Comparison of ENCODE assay signal across 8 cellular contexts in the genomic region with DNA sequence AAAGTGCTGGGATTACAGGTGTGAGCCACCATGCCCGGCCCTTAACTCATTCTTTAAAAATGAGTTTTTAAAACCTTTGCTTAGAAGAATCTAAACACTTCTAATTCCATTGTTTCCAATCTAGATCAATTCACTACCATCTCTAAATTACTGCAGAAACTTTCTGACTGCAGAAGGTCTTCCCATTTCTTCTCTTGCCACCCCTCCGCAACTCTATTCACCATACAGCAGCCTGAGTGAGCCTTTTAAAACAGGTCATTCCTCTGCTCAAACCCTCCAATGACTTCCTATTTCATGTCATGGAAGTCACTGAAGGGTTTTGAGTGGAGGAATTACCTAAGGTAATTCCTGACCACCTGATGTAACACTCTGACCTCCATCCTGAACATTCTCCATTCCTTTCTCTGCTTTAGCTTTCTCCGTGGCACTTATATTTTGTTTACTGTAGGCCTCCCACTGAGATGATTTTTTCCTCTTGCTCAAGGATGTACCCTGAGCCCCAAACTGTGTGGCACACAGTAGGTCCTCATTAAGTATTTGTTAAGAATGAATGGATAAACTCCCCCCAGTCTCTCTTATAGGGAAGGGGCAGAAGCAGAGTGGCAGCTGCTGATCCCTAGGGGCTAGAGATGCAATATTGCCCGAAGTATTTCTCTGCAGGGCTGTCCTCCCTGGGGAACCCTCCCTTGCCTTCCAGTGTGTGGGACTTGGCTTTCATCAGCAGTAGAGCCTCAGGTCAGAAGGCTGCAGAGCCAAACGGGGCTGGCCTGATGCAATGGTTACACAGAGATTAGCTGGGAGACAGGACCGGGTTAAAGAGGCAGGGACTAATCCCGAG. TPM values are rescaled to one million over a fixed set of nuclear protein-coding genes. Genes with fewer than 3 reads are reported as not detected.
DNase-seq lines count a peak whose midpoint lies in the region; ATAC-seq and TF ChIP-seq lines count a peak whose summit lies in the region.

No MANE protein-coding gene starts in this region.

- peak overlapping the region; percentile 88 for H3K27ac ChIP-seq in neural cell (ENCODE audit: low read length)

- peak overlapping the region; percentile 99 for H3K4me2 ChIP-seq in neural cell (ENCODE audit: low read length)

- no peaks in the 10 kb centered on the region for H4K20me1 ChIP-seq in neural cell (ENCODE audit: insufficient read depth)

- H3K9ac ChIP-seq in neural cell (ENCODE audit: low read length): peak overlapping the region; percentile 87

- no peaks in the 10 kb centered on the region for H3K9me2 ChIP-seq in neural cell (ENCODE audit: insufficient read depth, low read length)

- H3K27ac Mint-ChIP-seq in T-cell: peak overlapping the region; percentile 99 to 100

- ATAC-seq in T-cell (replicated peaks in 1 of 4): no peak
- peak; percentile 6 for ATAC-seq in esophagus mucosa
- no peak for ATAC-seq in GM18868 (IDR thresholded peaks at IDR 0.05; ENCODE audit: unreplicated experiment)
- no peak for ATAC-seq in HG02571 (IDR thresholded peaks at IDR 0.05; ENCODE audit: unreplicated experiment)

- H3K4me3 Mint-ChIP-seq in T-cell: peak overlapping the region; percentile 94 to 98 (median 94)

- peaks cover 48 to 56% (median 50%) of the 10 kb centered on the region in 3 donors for H3K4me1 Mint-ChIP-seq in T-cell

- no peaks in the 10 kb centered on the region for H3K36me3 ChIP-seq in neural cell (ENCODE audit: insufficient read depth, low read length)

- TF ChIP-seq EP300 in neural cell (conservative IDR thresholded peaks at IDR 0.05; ENCODE audit: poor library complexity, severe bottlenecking): no peak

- POLR2A ChIA-PET in T-cell (lab: Charles Lee): interaction anchor here (0.5 to 2.1 kb wide), 2 partner anchors 42 to 262 kb away, joined by 3 to 6 read pairs; no protein-coding TSS in a partner anchor

- TF ChIP-seq CTCF in neural cell (IDR thresholded peaks at IDR 0.05; ENCODE audit: poor library complexity, severe bottlenecking): no peak

- H3K4me3 ChIP-seq in neural cell (ENCODE audit: low read length): peak overlapping the region; percentile 86

- peaks cover 4% of the 10 kb centered on the region for H3F3A ChIP-seq in neural cell (ENCODE audit: insufficient read depth, low read length, poor library complexity, severe bottlenecking)

- CTCF ChIA-PET in T-cell (lab: Charles Lee): interaction anchor here in 1 of 2 donors (0.6 kb wide), 1 partner anchor 42 kb away, joined by 3 read pairs; no protein-coding TSS in a partner anchor

- H2AFZ ChIP-seq in neural cell (ENCODE audit: low read depth, low read length): no peak overlapping the region

- H3K9me3 Mint-ChIP-seq in T-cell: no peaks in the 10 kb centered on the region

- peaks cover 19% of the 10 kb centered on the region for H3K79me2 ChIP-seq in neural cell (replicated peaks; ENCODE audit: insufficient read depth, low read length)

- peak; percentile 73 for DNase-seq in activated CD8-positive, alpha-beta memory T cell treated with anti-CD3 and anti-CD28 coated beads for 24 hours
- DNase-seq in activated CD8-positive, alpha-beta memory T cell treated with anti-CD3 and anti-CD28 coated beads, Interleukin-2, amount 50 U/mL, for 4 hours: no peak
- DNase-seq in T-cell (peak in 1 of 34 experiments; percentile 23), activated gamma-delta T cell treated with Interleukin-2 at 50 U/mL for 16 hours (no peak)

- peaks cover 41% of the 10 kb centered on the region for H3K36me3 Mint-ChIP-seq in T-cell

- TF ChIP-seq RAD21 in neural cell (conservative IDR thresholded peaks at IDR 0.05): no peak

- H3K27me3 ChIP-seq in neural cell (ENCODE audit: insufficient read depth, low read depth, low read length): no peaks in the 10 kb centered on the region

- H3K9me3 ChIP-seq in neural cell (ENCODE audit: low read length): no peaks in the 10 kb centered on the region

- no peaks in the 10 kb centered on the region for H3K27me3 Mint-ChIP-seq in T-cell

TF ChIP-seq in neural cell, 6 proteins besides CTCF, POLR2A, EP300 and RAD21:
- TF ChIP-seq TAF1 (IDR thresholded peaks at IDR 0.05; ENCODE audit: low read depth): no peak
- no peak for TF ChIP-seq EZH2 (IDR thresholded peaks at IDR 0.05; ENCODE audit: borderline replicate concordance, insufficient read depth, low read length, poor library complexity, severe bottlenecking)
- TF ChIP-seq MXI1 (conservative IDR thresholded peaks at IDR 0.05; ENCODE audit: poor library complexity, severe bottlenecking): no peak
- TF ChIP-seq, protein P1, sequence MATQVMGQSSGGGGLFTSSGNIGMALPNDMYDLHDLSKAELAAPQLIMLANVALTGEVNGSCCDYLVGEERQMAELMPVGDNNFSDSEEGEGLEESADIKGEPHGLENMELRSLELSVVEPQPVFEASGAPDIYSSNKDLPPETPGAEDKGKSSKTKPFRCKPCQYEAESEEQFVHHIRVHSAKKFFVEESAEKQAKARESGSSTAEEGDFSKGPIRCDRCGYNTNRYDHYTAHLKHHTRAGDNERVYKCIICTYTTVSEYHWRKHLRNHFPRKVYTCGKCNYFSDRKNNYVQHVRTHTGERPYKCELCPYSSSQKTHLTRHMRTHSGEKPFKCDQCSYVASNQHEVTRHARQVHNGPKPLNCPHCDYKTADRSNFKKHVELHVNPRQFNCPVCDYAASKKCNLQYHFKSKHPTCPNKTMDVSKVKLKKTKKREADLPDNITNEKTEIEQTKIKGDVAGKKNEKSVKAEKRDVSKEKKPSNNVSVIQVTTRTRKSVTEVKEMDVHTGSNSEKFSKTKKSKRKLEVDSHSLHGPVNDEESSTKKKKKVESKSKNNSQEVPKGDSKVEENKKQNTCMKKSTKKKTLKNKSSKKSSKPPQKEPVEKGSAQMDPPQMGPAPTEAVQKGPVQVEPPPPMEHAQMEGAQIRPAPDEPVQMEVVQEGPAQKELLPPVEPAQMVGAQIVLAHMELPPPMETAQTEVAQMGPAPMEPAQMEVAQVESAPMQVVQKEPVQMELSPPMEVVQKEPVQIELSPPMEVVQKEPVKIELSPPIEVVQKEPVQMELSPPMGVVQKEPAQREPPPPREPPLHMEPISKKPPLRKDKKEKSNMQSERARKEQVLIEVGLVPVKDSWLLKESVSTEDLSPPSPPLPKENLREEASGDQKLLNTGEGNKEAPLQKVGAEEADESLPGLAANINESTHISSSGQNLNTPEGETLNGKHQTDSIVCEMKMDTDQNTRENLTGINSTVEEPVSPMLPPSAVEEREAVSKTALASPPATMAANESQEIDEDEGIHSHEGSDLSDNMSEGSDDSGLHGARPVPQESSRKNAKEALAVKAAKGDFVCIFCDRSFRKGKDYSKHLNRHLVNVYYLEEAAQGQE (IDR thresholded peaks at IDR 0.05; ENCODE audit: borderline replicate concordance): no peak
- TF ChIP-seq SMC3 (conservative IDR thresholded peaks at IDR 0.05; ENCODE audit: poor library complexity): no peak
- no peak for TF ChIP-seq POLR2AphosphoS5 (IDR thresholded peaks at IDR 0.05)

RNA-seq across cellular contexts. Expression of a gene that starts 1.2 kb away (rescaled TPM):
- total RNA-seq in T-cell (10 to 100 TPM; 34.5 to 93.5 (median 40.7) TPM), esophagus mucosa (34.8 TPM)
- polyA plus RNA-seq in neural cell: 24.0 and 25.8 TPM in 2 replicates
- 11.8 and 13.6 TPM in 2 replicates for polyA minus RNA-seq in neural cell

RNA-seq across cellular contexts. Expression of a gene that starts 3.5 kb away (rescaled TPM):
- total RNA-seq in T-cell: 100 to 1,000 TPM; 109 to 122 (median 114) TPM
- total RNA-seq in esophagus mucosa: 50.5 TPM
- polyA plus RNA-seq in neural cell: 2.1 and 6.2 TPM in 2 replicates
- 1.9 and 8.6 TPM in 2 replicates for polyA minus RNA-seq in neural cell

RNA-seq across cellular contexts. Expression of a gene that starts 27.9 kb away (rescaled TPM):
- total RNA-seq in T-cell (10 to 100 TPM; 60.1 to 81.9 (median 71.5) TPM), esophagus mucosa (105 TPM)
- polyA plus RNA-seq in neural cell: 351 and 369 TPM in 2 replicates
- 131 and 162 TPM in 2 replicates for polyA minus RNA-seq in neural cell

RNA-seq across cellular contexts. Expression of a gene that starts 30.7 kb away (rescaled TPM):
- total RNA-seq in T-cell: 1 to 10 TPM in 2 of 5 donors, under 1 TPM in 3; 0.83 to 1.8 (median 0.92) TPM
- total RNA-seq in esophagus mucosa: 0.16 TPM
- 58.8 and 67.5 TPM in 2 replicates for polyA plus RNA-seq in neural cell
- polyA minus RNA-seq in neural cell: 80.1 and 98.9 TPM in 2 replicates

RNA-seq across cellular contexts. Expression of a gene that starts 31.3 kb away (rescaled TPM):
- total RNA-seq in T-cell: 100 to 1,000 TPM; 167 to 350 (median 320) TPM
- total RNA-seq in esophagus mucosa: 130 TPM
- 312 and 321 TPM in 2 replicates for polyA plus RNA-seq in neural cell
- polyA minus RNA-seq in neural cell: 115 and 122 TPM in 2 replicates
